In genomic region chr1:198850196-198850595, GRCh38 we compare ENCODE assay signal across 17 cellular contexts.
"Had no signal": no experiment of that assay in that cellular context is flagged by ENCODE, and none has a peak within 500 bp of the region (broad histone marks: within the 10 kb centered on the region; RNA-seq: fewer than 3 reads in every experiment).

No MANE protein-coding gene starts in this region.

- H3K27me3 ChIP-seq: esophagus muscularis mucosa, pancreas, thyroid gland, uterus had no signal

- H3K4me1 Mint-ChIP-seq: memory B cell; stimulated activated memory B cell treated with anti-CD40 and anti-IgM and Interleukin-4, amounts not matched to agents 10 μg/mL and 1 μg/mL and 100 μg/mL, for 72 hours had no signal

- DNase-seq: activated CD4-positive, alpha-beta memory T cell treated with anti-CD3 and anti-CD28 coated beads for 36 hours; activated CD8-positive, alpha-beta memory T cell treated with anti-CD3 and anti-CD28 coated beads, Interleukin-2, amount 10 ng/mL, durations not matched to agents 7 days and 5 days; activated effector memory CD4-positive, alpha-beta T cell treated with Interleukin-2 at 50 U/mL for 16 hours; activated naive CD4-positive, alpha-beta T cell treated with anti-CD3 and anti-CD28 coated beads, Interleukin-2, amount 50 U/mL, for 16 hours; activated T-cell treated with anti-CD3 and anti-CD28 coated beads, Interleukin-2, amount 50 U/mL, for 1 hour; caudate nucleus; hippocampal formation; left ventricle myocardium inferior; mucosa of descending colon; naive thymus-derived CD4-positive, alpha-beta T cell; pancreas; stimulated activated CD4-positive, alpha-beta T cell treated with anti-CD3 and anti-CD28 coated beads, Interleukin-2, amount 100 ng/mL, for 48 hours; thyroid gland; uterus had no signal

- H3K36me3 ChIP-seq: pancreas, thyroid gland, uterus had no signal

- ATAC-seq: activated CD8-positive, alpha-beta memory T cell treated with anti-CD3 and anti-CD28 coated beads, Interleukin-2, amount 10 ng/mL, durations not matched to agents 7 days and 5 days; mucosa of descending colon; naive thymus-derived CD4-positive, alpha-beta T cell; pancreas; stimulated activated memory B cell treated with anti-CD40 and anti-IgM and Interleukin-4, amounts not matched to agents 10 μg/mL and 1 μg/mL and 100 μg/mL, for 72 hours had no signal

- H3K4me1 ChIP-seq: esophagus muscularis mucosa, left ventricle myocardium inferior, pancreas, thyroid gland, uterus had no signal

- H3K27ac Mint-ChIP-seq: activated CD4-positive, alpha-beta memory T cell treated with anti-CD3 and anti-CD28 coated beads for 36 hours; activated CD8-positive, alpha-beta memory T cell treated with anti-CD3 and anti-CD28 coated beads, Interleukin-2, amount 10 ng/mL, durations not matched to agents 7 days and 5 days; memory B cell; naive thymus-derived CD4-positive, alpha-beta T cell; stimulated activated memory B cell treated with anti-CD40 and anti-IgM and Interleukin-4, amounts not matched to agents 10 μg/mL and 1 μg/mL and 100 μg/mL, for 72 hours had no signal

- H3K4me3 Mint-ChIP-seq: activated CD4-positive, alpha-beta memory T cell treated with anti-CD3 and anti-CD28 coated beads for 36 hours; activated CD8-positive, alpha-beta memory T cell treated with anti-CD3 and anti-CD28 coated beads, Interleukin-2, amount 10 ng/mL, durations not matched to agents 7 days and 5 days; memory B cell; naive thymus-derived CD4-positive, alpha-beta T cell; stimulated activated memory B cell treated with anti-CD40 and anti-IgM and Interleukin-4, amounts not matched to agents 10 μg/mL and 1 μg/mL and 100 μg/mL, for 72 hours had no signal

- H3K36me3 Mint-ChIP-seq: memory B cell; stimulated activated memory B cell treated with anti-CD40 and anti-IgM and Interleukin-4, amounts not matched to agents 10 μg/mL and 1 μg/mL and 100 μg/mL, for 72 hours had no signal

- H3K9me3 Mint-ChIP-seq: activated CD4-positive, alpha-beta memory T cell treated with anti-CD3 and anti-CD28 coated beads for 36 hours; memory B cell; stimulated activated memory B cell treated with anti-CD40 and anti-IgM and Interleukin-4, amounts not matched to agents 10 μg/mL and 1 μg/mL and 100 μg/mL, for 72 hours had no signal

- H3K27ac ChIP-seq: esophagus muscularis mucosa, left ventricle myocardium inferior, pancreas, thyroid gland, uterus had no signal

- H3K4me3 ChIP-seq: esophagus muscularis mucosa, left ventricle myocardium inferior, mucosa of descending colon, pancreas, thyroid gland, uterus had no signal

- H3K9me3 ChIP-seq: esophagus muscularis mucosa, mucosa of descending colon, pancreas, thyroid gland, uterus had no signal

- H3K27me3 Mint-ChIP-seq: activated CD4-positive, alpha-beta memory T cell treated with anti-CD3 and anti-CD28 coated beads for 36 hours; activated CD8-positive, alpha-beta memory T cell treated with anti-CD3 and anti-CD28 coated beads, Interleukin-2, amount 10 ng/mL, durations not matched to agents 7 days and 5 days; memory B cell; naive thymus-derived CD4-positive, alpha-beta T cell; stimulated activated memory B cell treated with anti-CD40 and anti-IgM and Interleukin-4, amounts not matched to agents 10 μg/mL and 1 μg/mL and 100 μg/mL, for 72 hours had no signal
